In genomic region chr5:141201646-141202045, GRCh38 we compare ENCODE assay signal across 10 cellular contexts. TPM values are rescaled to one million over a fixed set of nuclear protein-coding genes. Genes with fewer than 3 reads are reported as not detected.
DNase-seq lines count a peak whose midpoint lies in the region; ATAC-seq and TF ChIP-seq lines count a peak whose summit lies in the region.
"Not testable (repeated sequence)": the region's sequence is repeated elsewhere in the genome, so short reads cannot be mapped to it uniquely, and the experiment has no call there.
"Had no signal": no experiment of that assay in that cellular context is flagged by ENCODE, and none has a peak within 500 bp of the region (broad histone marks: within the 10 kb centered on the region; RNA-seq: fewer than 3 reads in every experiment).

No MANE protein-coding gene starts in this region.

- CTCF ChIA-PET in activated CD8-positive, alpha-beta T cell treated with anti-CD3 and anti-CD28 coated beads, Interleukin-2, amount 10 ng/mL, durations not matched to agents 7 days and 5 days (lab: Charles Lee) = not testable (repeated sequence)

- not testable (repeated sequence) for DNase-seq in activated CD8-positive, alpha-beta T cell treated with anti-CD3 and anti-CD28 coated beads, Interleukin-2, amount 10 ng/mL, durations not matched to agents 7 days and 5 days; endothelial cell (ENCODE audit: low spot score); progenitor cell of endocrine pancreas (ENCODE audit: low spot score, unreplicated experiment)

- H3K4me1 Mint-ChIP-seq in activated CD8-positive, alpha-beta T cell treated with anti-CD3 and anti-CD28 coated beads, Interleukin-2, amount 10 ng/mL, durations not matched to agents 7 days and 5 days (ENCODE audit: low read depth); endothelial cell (ENCODE audit: unreplicated experiment); progenitor cell of endocrine pancreas (ENCODE audit: low read depth): not testable (repeated sequence)

- TF ChIP-seq CTCF in endothelial cell (IDR thresholded peaks at IDR 0.05; ENCODE audit: unreplicated experiment); progenitor cell of endocrine pancreas (IDR thresholded peaks at IDR 0.05; ENCODE audit: unreplicated experiment): not testable (repeated sequence)

- POLR2A ChIA-PET in activated CD8-positive, alpha-beta T cell treated with anti-CD3 and anti-CD28 coated beads, Interleukin-2, amount 10 ng/mL, durations not matched to agents 7 days and 5 days (lab: Charles Lee) = not testable (repeated sequence)

- not testable (repeated sequence) for H3K4me3 Mint-ChIP-seq in activated CD8-positive, alpha-beta T cell treated with anti-CD3 and anti-CD28 coated beads, Interleukin-2, amount 10 ng/mL, durations not matched to agents 7 days and 5 days
- H3K4me3 Mint-ChIP-seq in endothelial cell (ENCODE audit: unreplicated experiment) (peak overlapping the region; percentile 81), progenitor cell of endocrine pancreas (ENCODE audit: low read depth) (peak overlapping the region; percentile 19)

- H3K27me3 Mint-ChIP-seq in activated CD8-positive, alpha-beta T cell treated with anti-CD3 and anti-CD28 coated beads, Interleukin-2, amount 10 ng/mL, durations not matched to agents 7 days and 5 days (ENCODE audit: low read depth); endothelial cell (ENCODE audit: unreplicated experiment); progenitor cell of endocrine pancreas: not testable (repeated sequence)

- not testable (repeated sequence) for H3K36me3 Mint-ChIP-seq in activated CD8-positive, alpha-beta T cell treated with anti-CD3 and anti-CD28 coated beads, Interleukin-2, amount 10 ng/mL, durations not matched to agents 7 days and 5 days (ENCODE audit: low read depth)
- H3K36me3 Mint-ChIP-seq in endothelial cell (ENCODE audit: low read depth, unreplicated experiment) (peaks cover 30% of the 10 kb centered on the region), progenitor cell of endocrine pancreas (ENCODE audit: insufficient read depth) (peaks cover 24% of the 10 kb centered on the region)

- peaks cover 17% of the 10 kb centered on the region for H3K9me3 Mint-ChIP-seq in activated CD8-positive, alpha-beta T cell treated with anti-CD3 and anti-CD28 coated beads, Interleukin-2, amount 10 ng/mL, durations not matched to agents 7 days and 5 days (ENCODE audit: insufficient read depth)
- not testable (repeated sequence) for H3K9me3 Mint-ChIP-seq in endothelial cell (ENCODE audit: unreplicated experiment)
- H3K9me3 Mint-ChIP-seq in progenitor cell of endocrine pancreas (ENCODE audit: low read depth) = peaks cover 24% of the 10 kb centered on the region

- ATAC-seq in activated CD8-positive, alpha-beta T cell treated with anti-CD3 and anti-CD28 coated beads, Interleukin-2, amount 10 ng/mL, durations not matched to agents 7 days and 5 days = not testable (repeated sequence)

- H3K27ac Mint-ChIP-seq in activated CD8-positive, alpha-beta T cell treated with anti-CD3 and anti-CD28 coated beads, Interleukin-2, amount 10 ng/mL, durations not matched to agents 7 days and 5 days = peak overlapping the region; percentile 49
- H3K27ac Mint-ChIP-seq in endothelial cell (ENCODE audit: unreplicated experiment); progenitor cell of endocrine pancreas: not testable (repeated sequence)

RNA-seq across cellular contexts. Expression of gene PCDHB11, which starts 2.2 kb away (rescaled TPM):
- total RNA-seq in activated CD8-positive, alpha-beta T cell treated with anti-CD3 and anti-CD28 coated beads, Interleukin-2, amount 10 ng/mL, durations not matched to agents 7 days and 5 days = not detected
- total RNA-seq in endothelial cell (ENCODE audit: unreplicated experiment) = 6.4 TPM
- 4.7 and 5.9 TPM in 2 replicates for total RNA-seq in progenitor cell of endocrine pancreas
- total RNA-seq: B cell; Caco-2; CD4-positive, alpha-beta memory T cell; CD4-positive, alpha-beta T cell; CD4-positive, CD25-positive, alpha-beta regulatory T cell; CD8-positive, alpha-beta memory T cell; CD8-positive, alpha-beta T cell had no signal

RNA-seq across cellular contexts. Expression of gene PCDHB12, which starts 6.9 kb away (rescaled TPM):
- not detected for total RNA-seq in activated CD8-positive, alpha-beta T cell treated with anti-CD3 and anti-CD28 coated beads, Interleukin-2, amount 10 ng/mL, durations not matched to agents 7 days and 5 days
- total RNA-seq in endothelial cell (ENCODE audit: unreplicated experiment) (8.4 TPM), progenitor cell of endocrine pancreas (5.4 and 7.2 TPM in 2 replicates)
- total RNA-seq: B cell; Caco-2; CD4-positive, alpha-beta memory T cell; CD4-positive, alpha-beta T cell; CD4-positive, CD25-positive, alpha-beta regulatory T cell; CD8-positive, alpha-beta memory T cell; CD8-positive, alpha-beta T cell had no signal

RNA-seq across cellular contexts. Expression of gene PCDHB10, which starts 9.5 kb away (rescaled TPM):
- not detected for total RNA-seq in activated CD8-positive, alpha-beta T cell treated with anti-CD3 and anti-CD28 coated beads, Interleukin-2, amount 10 ng/mL, durations not matched to agents 7 days and 5 days
- total RNA-seq in endothelial cell (ENCODE audit: unreplicated experiment) = 10.3 TPM
- 5.5 and 7.2 TPM in 2 replicates for total RNA-seq in progenitor cell of endocrine pancreas
- total RNA-seq: B cell; CD4-positive, alpha-beta T cell; CD4-positive, CD25-positive, alpha-beta regulatory T cell; CD8-positive, alpha-beta memory T cell; CD8-positive, alpha-beta T cell had no signal

RNA-seq across cellular contexts. Expression of gene PCDHB13, which starts 12.1 kb away (rescaled TPM):
- total RNA-seq in activated CD8-positive, alpha-beta T cell treated with anti-CD3 and anti-CD28 coated beads, Interleukin-2, amount 10 ng/mL, durations not matched to agents 7 days and 5 days = not detected
- 7.1 TPM for total RNA-seq in endothelial cell (ENCODE audit: unreplicated experiment)
- 6.8 and 7.4 TPM in 2 replicates for total RNA-seq in progenitor cell of endocrine pancreas
- total RNA-seq: B cell; Caco-2; CD4-positive, alpha-beta T cell; CD4-positive, CD25-positive, alpha-beta regulatory T cell; CD8-positive, alpha-beta T cell had no signal

RNA-seq across cellular contexts. Expression of gene PCDHB9, which starts 14.7 kb away (rescaled TPM):
- not detected for total RNA-seq in activated CD8-positive, alpha-beta T cell treated with anti-CD3 and anti-CD28 coated beads, Interleukin-2, amount 10 ng/mL, durations not matched to agents 7 days and 5 days
- total RNA-seq in endothelial cell (ENCODE audit: unreplicated experiment) (15.2 TPM), progenitor cell of endocrine pancreas (7.5 and 8.0 TPM in 2 replicates)
- total RNA-seq: Caco-2; CD4-positive, alpha-beta T cell; CD8-positive, alpha-beta memory T cell; CD8-positive, alpha-beta T cell had no signal
